8 cellular contexts compared by ENCODE assay signal in the genomic region with DNA sequence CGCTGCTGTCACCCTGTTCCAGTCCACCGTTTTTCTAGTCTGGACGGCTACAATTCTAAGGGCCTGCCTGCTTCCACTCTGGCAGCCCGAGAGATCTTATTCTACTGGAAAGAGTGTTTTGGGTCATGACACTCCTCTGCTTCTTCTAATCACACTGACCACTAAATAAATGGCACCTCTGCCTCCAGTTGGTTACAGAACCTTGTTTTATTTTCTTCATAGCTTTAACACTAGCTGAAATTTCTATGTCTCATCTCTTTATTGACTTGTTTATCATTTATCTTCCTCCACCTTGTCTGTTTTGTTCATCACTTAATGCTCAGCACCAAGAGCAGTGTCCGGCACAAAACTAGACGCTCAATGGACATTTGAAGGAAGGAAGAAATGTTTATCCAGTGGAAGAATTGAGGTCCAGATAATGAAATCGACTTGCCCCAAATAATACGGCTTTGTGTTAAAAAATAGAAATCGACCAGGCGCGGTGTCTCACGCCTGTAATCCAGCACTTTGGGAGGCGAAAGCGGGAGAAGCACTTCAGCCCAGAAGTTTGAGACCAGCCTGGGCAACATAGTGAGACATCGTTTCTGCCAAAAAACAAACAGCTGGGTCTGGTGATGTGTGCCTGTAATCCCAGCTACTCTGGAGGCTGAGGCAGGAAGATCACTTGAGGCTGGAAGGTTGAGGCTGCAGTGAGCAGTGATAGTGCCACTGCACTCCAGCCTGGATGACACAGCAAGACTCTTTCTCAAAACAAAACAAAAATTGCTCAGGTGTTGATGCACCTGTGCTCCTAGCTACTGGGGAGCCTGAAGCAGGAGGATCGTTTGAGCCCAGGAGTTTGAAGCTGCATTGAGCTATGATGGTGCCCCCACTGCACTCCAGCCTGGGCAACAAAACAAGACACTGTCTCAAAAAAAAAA. TPM values are rescaled to one million over a fixed set of nuclear protein-coding genes. Genes with fewer than 3 reads are reported as not detected.
DNase-seq lines count a peak whose midpoint lies in the region; ATAC-seq, FAIRE-seq and TF ChIP-seq lines count a peak whose summit lies in the region.

No MANE protein-coding gene starts in this region.

- dilution Hi-C loops in endothelial cell of umbilical vein (cut with MboI; ENCODE audit: extremely low pct_ligation_motif_present, low sequenced_read_pairs): loop anchor here (10.0 kb wide), 1 partner anchor 204 kb away; no protein-coding TSS in a partner anchor

- H3K27ac Mint-ChIP-seq in CD4-positive, alpha-beta memory T cell: peak overlapping the region; percentile 93 to 97 (median 96)

- DNase-seq in CD4-positive, alpha-beta memory T cell: no peak
- DNase-seq in PC-3: no peak
- no peak for DNase-seq in endothelial cell of umbilical vein (ENCODE audit: low read depth, low spot score)
- DNase-seq in pancreas: no peak
- no peak for DNase-seq in posterior vena cava (ENCODE audit: low spot score)
- DNase-seq in RPMI8226: no peak
- no peak for DNase-seq in HEK293T (ENCODE audit: extremely low spot score)

- no peaks in the 10 kb centered on the region for H3K27me3 ChIP-seq in CD4-positive, alpha-beta memory T cell (ENCODE audit: insufficient read depth, low read length)
- no peaks in the 10 kb centered on the region for H3K27me3 ChIP-seq in PC-3 (ENCODE audit: low read length)
- H3K27me3 ChIP-seq in endothelial cell of umbilical vein (ENCODE audit: control insufficient read depth in 2 of 2, insufficient read depth in 2 of 2, low read length in 2 of 2): no peaks in the 10 kb centered on the region
- no peaks in the 10 kb centered on the region for H3K27me3 ChIP-seq in pancreas

- H3K4me1 ChIP-seq in CD4-positive, alpha-beta memory T cell (ENCODE audit: insufficient read depth, low read length): peaks cover 55% of the 10 kb centered on the region
- H3K4me1 ChIP-seq in PC-3 (ENCODE audit: insufficient read depth, low read length) (peaks cover 30% of the 10 kb centered on the region), endothelial cell of umbilical vein (ENCODE audit: control insufficient read depth, extremely low read depth, insufficient read depth, low read length) (peaks cover 39% of the 10 kb centered on the region), pancreas (peaks cover 9 to 28% (median 14%) of the 10 kb centered on the region in 3 donors)

- H3K27me3 Mint-ChIP-seq in CD4-positive, alpha-beta memory T cell: no peaks in the 10 kb centered on the region

- peak overlapping the region; percentile 20 to 87 for H3K4me3 ChIP-seq in CD4-positive, alpha-beta memory T cell (ENCODE audit: low read length in 2 of 2)
- peak overlapping the region; percentile 100; the same call in 1 of the 2 replicates for H3K4me3 ChIP-seq in PC-3 (ENCODE audit: low read length)
- H3K4me3 ChIP-seq in endothelial cell of umbilical vein (replicated peaks in 1 of 3; ENCODE audit: insufficient read depth in 1 of 3, low read depth in 1 of 3, low read length in 3 of 3): peak overlapping the region in 1 of 3 experiments; percentile 15
- H3K4me3 ChIP-seq in pancreas: peak overlapping the region in 2 of 4 donors; percentile 83 to 99

- CTCF ChIA-PET in CD4-positive, alpha-beta memory T cell (lab: Charles Lee; ENCODE audit: partially characterized antibody): interaction anchor here (0.9 to 1.4 kb wide), 2 partner anchors 86 to 88 kb away, joined by 3 to 5 read pairs; partner anchors contain the start of gene PISD
- CTCF ChIA-PET in PC-3 (lab: Charles Lee): no interaction called here
- CTCF ChIA-PET in endothelial cell of umbilical vein (lab: Charles Lee): interaction anchor here (1.0 kb wide), 1 partner anchor 85 kb away, joined by 3 read pairs; no protein-coding TSS in a partner anchor
- CTCF ChIA-PET in HEK293T (lab: Yijun Ruan, JAX): interaction anchor here (0.7 kb wide), 1 partner anchor 217 kb away, joined by 3 read pairs; no protein-coding TSS in a partner anchor

- BruUV-seq in PC-3 (replicated peaks; lab: Mats Ljungman, UMichigan) (TSS peak; percentile 26), endothelial cell of umbilical vein (replicated peaks; lab: Mats Ljungman, UMichigan) (no TSS peak)

- H2AFZ ChIP-seq in PC-3 (ENCODE audit: low read length): peak overlapping the region; percentile 57
- peak overlapping the region; percentile 94 for H2AFZ ChIP-seq in endothelial cell of umbilical vein (ENCODE audit: low read depth, low read length)

- no peaks in the 10 kb centered on the region for H3K9me3 ChIP-seq in CD4-positive, alpha-beta memory T cell (ENCODE audit: control insufficient read depth in 1 of 2, low read length in 2 of 2)
- H3K9me3 ChIP-seq in PC-3 (ENCODE audit: low read length) (no peaks in the 10 kb centered on the region), endothelial cell of umbilical vein (replicated peaks; ENCODE audit: control insufficient read depth, insufficient read depth, low read length) (no peaks in the 10 kb centered on the region), pancreas (no peaks in the 10 kb centered on the region)

- H3K9me3 Mint-ChIP-seq in CD4-positive, alpha-beta memory T cell: peaks cover 0 to 3% (median 0%) of the 10 kb centered on the region in 8 donors

- peaks cover 53% of the 10 kb centered on the region for H3K79me2 ChIP-seq in PC-3 (ENCODE audit: low read length)
- H3K79me2 ChIP-seq in endothelial cell of umbilical vein (ENCODE audit: control insufficient read depth, insufficient read depth, low read length): peaks cover 45% of the 10 kb centered on the region

- TF ChIP-seq POLR2A in endothelial cell of umbilical vein (IDR thresholded peaks at IDR 0.05; ENCODE audit: low read depth, low read length): no peak

- peaks cover 3 to 21% of the 10 kb centered on the region in 2 donors for H3K36me3 Mint-ChIP-seq in CD4-positive, alpha-beta memory T cell

- peak; percentile 15 for FAIRE-seq in endothelial cell of umbilical vein (lab: Jason Lieb, UNC)
- no peak for FAIRE-seq in pancreas (lab: Jason Lieb, UNC)

- H3F3A ChIP-seq in PC-3 (ENCODE audit: low read length, unreplicated experiment): no peaks in the 10 kb centered on the region

- intact Hi-C loops in CD4-positive, alpha-beta memory T cell (cut with micrococcal nuclease): loop anchor here (1.0 to 10.0 kb wide), 5 partner anchors 194 to 724 kb away; partner anchors contain the start of genes FBXO7, PATZ1, SFI1 and YWHAH
- intact Hi-C loops in PC-3 (cut with micrococcal nuclease): loop anchor here (5.0 kb wide), 2 partner anchors 88 to 197 kb away; partner anchors contain the start of gene PISD
- intact Hi-C loops in endothelial cell of umbilical vein (cut with micrococcal nuclease): loop anchor here (1.0 to 5.0 kb wide), 3 partner anchors 73 to 253 kb away; partner anchors contain the start of genes PISD and SFI1
- intact Hi-C loops in pancreas (cut with DNase I): no loop called here
- intact Hi-C loops in posterior vena cava (cut with DNase I): no loop called here

- peaks cover 37 to 77% (median 55%) of the 10 kb centered on the region in 4 donors for H3K4me1 Mint-ChIP-seq in CD4-positive, alpha-beta memory T cell

- H4K20me1 ChIP-seq in PC-3 (ENCODE audit: low read length) (no peaks in the 10 kb centered on the region), endothelial cell of umbilical vein (replicated peaks; ENCODE audit: control insufficient read depth, extremely low read depth, insufficient read depth, low read length) (no peaks in the 10 kb centered on the region)

- POLR2A ChIA-PET in CD4-positive, alpha-beta memory T cell (lab: Charles Lee; ENCODE audit: partially characterized antibody): interaction anchor here (0.7 to 1.2 kb wide), 3 partner anchors 89 to 725 kb away, joined by 3 read pairs; partner anchors contain the start of gene PISD
- POLR2A ChIA-PET in PC-3 (lab: Charles Lee; ENCODE audit: unreplicated experiment): interaction anchor here (0.5 to 0.6 kb wide), 2 partner anchors 73 to 89 kb away, joined by 3 read pairs; no protein-coding TSS in a partner anchor
- POLR2A ChIA-PET in endothelial cell of umbilical vein (lab: Charles Lee): no interaction called here
- POLR2A ChIA-PET in HEK293T (lab: Yijun Ruan, JAX): interaction anchor here (1.5 kb wide), 1 partner anchor 89 kb away, joined by 7 read pairs; the partner anchor contains the start of gene PISD

- H3K9me2 ChIP-seq in PC-3 (replicated peaks; ENCODE audit: low read length): no peaks in the 10 kb centered on the region

- no peak for TF ChIP-seq CTCF in PC-3 (conservative IDR thresholded peaks at IDR 0.05; ENCODE audit: low read depth, low read length)
- TF ChIP-seq CTCF in endothelial cell of umbilical vein (IDR thresholded peaks at IDR 0.05; ENCODE audit: extremely low read depth in 1 of 2, insufficient read depth in 1 of 2, low read depth in 1 of 2, low read length in 2 of 2): no peak
- no peak for TF ChIP-seq CTCF in pancreas (IDR thresholded peaks at IDR 0.05)

- H3K9ac ChIP-seq in PC-3 (ENCODE audit: low read length): peak overlapping the region; percentile 99
- peak overlapping the region; percentile 42 for H3K9ac ChIP-seq in endothelial cell of umbilical vein (replicated peaks; ENCODE audit: extremely low read depth, insufficient read depth, low read length)

- H3K9me1 ChIP-seq in endothelial cell of umbilical vein (replicated peaks; ENCODE audit: control insufficient read depth, extremely low read depth, insufficient read depth, low read length): no peaks in the 10 kb centered on the region

- peak overlapping the region; percentile 64 for H3K4me2 ChIP-seq in PC-3 (ENCODE audit: low read length)
- peak overlapping the region; percentile 68 for H3K4me2 ChIP-seq in endothelial cell of umbilical vein (ENCODE audit: insufficient read depth, low read length)

- 63 to 66% methylated on average over 16 of the region's 16 CpGs for WGBS in pancreas, 2 donors

- peak overlapping the region; percentile 85 for H3K27ac ChIP-seq in CD4-positive, alpha-beta memory T cell (ENCODE audit: low read depth, low read length)
- H3K27ac ChIP-seq in PC-3 (ENCODE audit: low read length): no peak overlapping the region
- peak overlapping the region; percentile 23 for H3K27ac ChIP-seq in endothelial cell of umbilical vein (ENCODE audit: insufficient read depth, low read depth, low read length)
- H3K27ac ChIP-seq in pancreas: peak overlapping the region in 3 of 4 donors; percentile 78 to 88 (median 80)

- H3K4me3 Mint-ChIP-seq in CD4-positive, alpha-beta memory T cell: peak overlapping the region; percentile 92 to 100 (median 96)

- H3K36me3 ChIP-seq in CD4-positive, alpha-beta memory T cell (ENCODE audit: insufficient read depth, low read length): no peaks in the 10 kb centered on the region
- H3K36me3 ChIP-seq in PC-3 (ENCODE audit: low read depth, low read length) (no peaks in the 10 kb centered on the region), endothelial cell of umbilical vein (ENCODE audit: control insufficient read depth in 2 of 2, extremely low read depth in 1 of 2, insufficient read depth in 2 of 2, low read length in 2 of 2) (peaks cover 0 to 2% of the 10 kb centered on the region in 2 experiments), pancreas (no peaks in the 10 kb centered on the region)

- no peak for ATAC-seq in PC-3
- ATAC-seq in pancreas: no peak
- no peak for ATAC-seq in GM19452 (IDR thresholded peaks at IDR 0.05; ENCODE audit: unreplicated experiment)

RNA-seq across cellular contexts. Expression of gene PRR14L, which starts 0.7 kb away (rescaled TPM):
- 10 to 100 TPM; 70.7 to 72.6 TPM for total RNA-seq in CD4-positive, alpha-beta memory T cell
- 10 to 100 TPM; 13.4 to 36.5 TPM for polyA plus RNA-seq in CD4-positive, alpha-beta memory T cell
- 9.3 and 17.9 TPM in 2 replicates for total RNA-seq in PC-3 (2014; rRNA removed)
- total RNA-seq in endothelial cell of umbilical vein: 47.5 and 53.8 TPM in 2 replicates
- polyA plus RNA-seq in endothelial cell of umbilical vein: 10.9 and 13.1 TPM in 2 replicates
- polyA plus RNA-seq in endothelial cell of umbilical vein (2011; cell fraction: cytosol; rRNA removed): 9.1 and 9.7 TPM in 2 replicates
- 18.1 and 18.7 TPM in 2 replicates for polyA plus RNA-seq in endothelial cell of umbilical vein (2011; cell fraction: nucleus; rRNA removed)
- polyA plus RNA-seq in endothelial cell of umbilical vein (2012): 13.0 and 17.0 TPM in 2 replicates
- 85.0 and 90.6 TPM in 2 replicates for polyA minus RNA-seq in endothelial cell of umbilical vein
- polyA minus RNA-seq in endothelial cell of umbilical vein (2011; cell fraction: cytosol; rRNA and poly(A)+ RNA removed): 20.3 TPM
- polyA minus RNA-seq in endothelial cell of umbilical vein (2011; cell fraction: nucleus; rRNA and poly(A)+ RNA removed): 41.2 and 52.7 TPM in 2 replicates
- total RNA-seq in pancreas: 10 to 100 TPM; 16.3 to 32.8 (median 19.3) TPM
- 1 to 10 TPM; 5.3 to 7.0 TPM for polyA plus RNA-seq in pancreas
- total RNA-seq in posterior vena cava: 10 to 100 TPM; 33.6 to 36.7 TPM

RNA-seq across cellular contexts. Expression of gene DEPDC5, which starts 3.2 kb away (rescaled TPM):
- total RNA-seq in CD4-positive, alpha-beta memory T cell: 10 to 100 TPM; 52.3 to 54.4 TPM
- polyA plus RNA-seq in CD4-positive, alpha-beta memory T cell: 10 to 100 TPM in 1 of 2 donors, 1 to 10 TPM in 1; 3.9 to 11.7 TPM
- total RNA-seq in PC-3 (2014; rRNA removed) (7.9 and 8.3 TPM in 2 replicates), endothelial cell of umbilical vein (28.6 and 36.6 TPM in 2 replicates), pancreas (10 to 100 TPM in 1 of 6 donors, 1 to 10 TPM in 5; 5.9 to 17.2 (median 9.0) TPM), posterior vena cava (10 to 100 TPM; 20.2 to 25.4 TPM)
- polyA plus RNA-seq in endothelial cell of umbilical vein (12.0 and 13.1 TPM in 2 replicates), pancreas (10 to 100 TPM in 1 of 2 donors, 1 to 10 TPM in 1; 7.7 to 10.1 TPM)
- polyA plus RNA-seq in endothelial cell of umbilical vein (2011; cell fraction: cytosol; rRNA removed): 8.7 and 9.3 TPM in 2 replicates
- polyA plus RNA-seq in endothelial cell of umbilical vein (2011; cell fraction: nucleus; rRNA removed): 45.5 and 52.4 TPM in 2 replicates
- polyA plus RNA-seq in endothelial cell of umbilical vein (2012): 9.4 and 11.5 TPM in 2 replicates
- 47.0 and 52.1 TPM in 2 replicates for polyA minus RNA-seq in endothelial cell of umbilical vein
- 7.1 TPM for polyA minus RNA-seq in endothelial cell of umbilical vein (2011; cell fraction: cytosol; rRNA and poly(A)+ RNA removed)
- 70.0 and 86.5 TPM in 2 replicates for polyA minus RNA-seq in endothelial cell of umbilical vein (2011; cell fraction: nucleus; rRNA and poly(A)+ RNA removed)

Comparison
In these comparisons a context has a peak if more than half of its experiments do, and no peak if none do; other contexts are left out.
1. intact Hi-C loops: an anchor here in CD4-positive, alpha-beta memory T cell (1.0 to 10.0 kb wide), PC-3 (5.0 kb wide) and endothelial cell of umbilical vein (1.0 to 5.0 kb wide); none called in pancreas and posterior vena cava.